8 cellular contexts compared by ENCODE assay signal in genomic region chr11:63974259-63975143, GRCh38. TPM values are rescaled to one million over a fixed set of nuclear protein-coding genes. Genes with fewer than 3 reads are reported as not detected.
A peak's percentile ranks its signal among the peaks of the same experiment; 100 is the strongest.
DNase-seq lines count a peak whose midpoint lies in the region; ATAC-seq and TF ChIP-seq lines count a peak whose summit lies in the region.

A gene with protein sequence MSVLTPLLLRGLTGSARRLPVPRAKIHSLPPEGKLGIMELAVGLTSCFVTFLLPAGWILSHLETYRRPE (plus strand): TSS chr11:63974620. CDS start chr11:63974681, 61 bp downstream.

- peaks cover 39% of the 10 kb centered on the region for H3K36me3 Mint-ChIP-seq in activated T-cell treated with anti-CD3 and anti-CD28 coated beads, Interleukin-2, amount 50 U/mL, for 24 hours (ENCODE audit: low read depth)

- H3K27me3 Mint-ChIP-seq in activated T-cell treated with anti-CD3 and anti-CD28 coated beads, Interleukin-2, amount 50 U/mL, for 24 hours = no peaks in the 10 kb centered on the region

- DNase-seq in DMS53 (lab: John Stamatoyannopoulos, UW) (peak; percentile 100), KBM-7 (peak; percentile 100), epithelial cell of proximal tubule (ENCODE audit: low read depth) (peak; percentile 98), mucosa of gallbladder (ENCODE audit: low spot score) (peak; percentile 99)
- peak; percentile 91 for DNase-seq in activated T-cell treated with anti-CD3 and anti-CD28 coated beads, Interleukin-2, amount 50 U/mL, for 24 hours
- peak; percentile 90 to 91 for DNase-seq in stimulated activated CD8-positive, alpha-beta memory T cell treated with anti-CD3 and anti-CD28 coated beads, Interleukin-4, amount 100 ng/mL, for 4 hours (ENCODE audit: low read depth in 2 of 2, low spot score in 1 of 2)

- H3K9me3 Mint-ChIP-seq in activated T-cell treated with anti-CD3 and anti-CD28 coated beads, Interleukin-2, amount 50 U/mL, for 24 hours = no peaks in the 10 kb centered on the region

- peak within 1 kb of the TSS; percentile 100 for H3K27ac Mint-ChIP-seq in activated T-cell treated with anti-CD3 and anti-CD28 coated beads, Interleukin-2, amount 50 U/mL, for 24 hours

- peaks cover 26% of the 10 kb centered on the region for H3K4me1 Mint-ChIP-seq in activated T-cell treated with anti-CD3 and anti-CD28 coated beads, Interleukin-2, amount 50 U/mL, for 24 hours (ENCODE audit: low read depth)

- in situ Hi-C loops in KBM-7 (cut with MboI; ENCODE audit: low pct_unique_long_range_greater_than_20kb, low sequenced_read_pairs) = no loop called here

- peak within 1 kb of the TSS; percentile 100 for H3K4me3 Mint-ChIP-seq in activated T-cell treated with anti-CD3 and anti-CD28 coated beads, Interleukin-2, amount 50 U/mL, for 24 hours

- H3K4me3 ChIP-seq in epithelial cell of proximal tubule (ENCODE audit: low read depth, low read length) = peak within 1 kb of the TSS; percentile 99

- TF ChIP-seq CTCF in epithelial cell of proximal tubule (conservative IDR thresholded peaks at IDR 0.05; ENCODE audit: low read depth, low read length) = no peak

- peak; percentile 86 for ATAC-seq in GM21717 (IDR thresholded peaks at IDR 0.05; ENCODE audit: unreplicated experiment)

TF ChIP-seq in PFSK-1, 5 proteins besides CTCF, POLR2A, EP300 and RAD21:
- TF ChIP-seq FOXP2 (optimal IDR thresholded peaks at IDR 0.05; ENCODE audit: borderline replicate concordance, extremely low read depth, extremely low read length, insufficient read depth) (peak; percentile 77), SIN3A (IDR thresholded peaks at IDR 0.05; ENCODE audit: borderline replicate concordance, insufficient read depth, low read length) (peak; percentile 46; the same call in 1 of the 2 replicates), POLR2AphosphoS5 (IDR thresholded peaks at IDR 0.05; ENCODE audit: low read depth, low read length) (peak; percentile 96), REST (IDR thresholded peaks at IDR 0.05; ENCODE audit: insufficient read depth in 1 of 2, low read depth in 2 of 2, low read length in 2 of 2) (no peak; a peak in 1 of 4 replicates), TAF1 (IDR thresholded peaks at IDR 0.05; ENCODE audit: borderline replicate concordance, insufficient read depth, low read length) (peak; percentile 96)

RNA-seq across cellular contexts. Expression of the gene that starts here (rescaled TPM):
- polyA plus RNA-seq in PFSK-1 (2012; ENCODE audit: insufficient read length, low read depth) = 855 TPM
- total RNA-seq in epithelial cell of proximal tubule (539 and 593 TPM in 2 replicates), mucosa of gallbladder (368 TPM)

Comparison
In these comparisons a context has a peak if more than half of its experiments do, and no peak if none do; other contexts are left out.
1. Peak in every context shown above with its lines: DNase-seq, ATAC-seq and H3K4me3 ChIP-seq.